ENCODE assay signal across 10 cellular contexts in the genomic region with DNA sequence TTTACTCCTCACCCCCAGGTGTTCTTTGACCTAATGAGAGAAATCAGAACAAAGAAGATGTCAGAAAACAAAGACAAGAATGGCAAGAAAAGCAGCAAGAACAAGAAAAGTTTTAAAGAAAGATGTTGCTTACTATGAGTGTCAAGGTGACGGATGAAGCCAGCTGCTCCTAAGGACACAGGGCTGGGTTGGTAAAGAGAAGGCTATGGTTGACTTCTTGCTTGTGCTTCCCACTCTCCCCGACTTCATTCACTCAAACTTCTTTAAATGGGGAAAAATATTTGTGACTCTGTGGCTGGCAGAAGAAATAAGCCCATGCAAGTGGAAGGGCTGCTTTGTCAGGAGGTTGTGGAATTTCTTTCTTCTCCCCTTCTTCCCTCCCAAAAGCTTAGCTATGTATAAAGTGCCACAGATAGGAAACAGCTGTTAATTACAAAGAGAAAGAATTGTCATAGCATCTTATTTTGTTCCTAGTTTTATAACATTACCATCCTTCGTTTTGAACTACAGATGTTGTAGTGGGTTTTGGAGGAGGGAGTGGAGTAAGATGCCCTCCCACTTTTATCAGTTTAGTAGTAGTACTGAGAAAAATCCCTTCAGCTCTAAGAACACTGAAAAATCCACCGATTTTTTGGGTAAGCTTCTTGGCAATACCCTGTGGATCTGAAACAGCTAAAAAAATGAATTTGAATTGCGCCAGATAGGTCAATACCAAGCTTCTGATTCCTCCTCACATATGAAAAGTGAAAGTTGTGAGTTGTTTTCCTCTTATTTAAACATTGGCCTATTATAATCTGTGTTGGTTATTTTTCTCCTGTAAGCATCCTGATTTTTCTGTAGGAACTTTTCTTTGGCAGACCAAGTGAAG. TPM values are rescaled to one million over a fixed set of nuclear protein-coding genes. Genes with fewer than 3 reads are reported as not detected.
DNase-seq lines count a peak whose midpoint lies in the region; ATAC-seq, FAIRE-seq and TF ChIP-seq lines count a peak whose summit lies in the region.
"Had no signal": no experiment of that assay in that cellular context is flagged by ENCODE, and none has a peak within 500 bp of the region (broad histone marks: within the 10 kb centered on the region; RNA-seq: fewer than 3 reads in every experiment).

No MANE protein-coding gene starts in this region.

- no peak for TF ChIP-seq POLR2A in H54 (IDR thresholded peaks at IDR 0.05; ENCODE audit: low read depth, low read length)

- H3K27ac Mint-ChIP-seq in Calu3 (ENCODE audit: unreplicated experiment), result no peak overlapping the region

- H3K9me3 Mint-ChIP-seq in Calu3 (ENCODE audit: low read depth, unreplicated experiment), result no peaks in the 10 kb centered on the region

- no peak for FAIRE-seq in H54 (lab: Jason Lieb, UNC)
- FAIRE-seq: endometrium had no signal

- peaks cover 24% of the 10 kb centered on the region for H3K36me3 Mint-ChIP-seq in Calu3 (ENCODE audit: insufficient read depth, unreplicated experiment)

- peak; percentile 47 for ATAC-seq in GM18502 (IDR thresholded peaks at IDR 0.05; ENCODE audit: poor library complexity, unreplicated experiment)
- peak; percentile 38 for ATAC-seq in GM21447 (IDR thresholded peaks at IDR 0.05; ENCODE audit: unreplicated experiment)
- ATAC-seq in HG03196 (IDR thresholded peaks at IDR 0.05; ENCODE audit: unreplicated experiment), result peak; percentile 13

- BruUV-seq in Calu3 (replicated peaks; lab: Mats Ljungman, UMichigan), result no TSS peak

- intact Hi-C loops in Calu3 (cut with micrococcal nuclease; ENCODE audit: unreplicated experiment), result no loop called here

- no peak overlapping the region for H3K4me3 Mint-ChIP-seq in Calu3 (ENCODE audit: low read depth, unreplicated experiment)

- TF ChIP-seq CTCF in Calu3 (IDR thresholded peaks at IDR 0.05; ENCODE audit: unreplicated experiment), result no peak

- H3K4me1 Mint-ChIP-seq in Calu3 (ENCODE audit: low read depth, unreplicated experiment), result peaks cover 29% of the 10 kb centered on the region

- CTCF ChIA-PET in Calu3 (lab: Charles Lee), result no interaction called here

- no peaks in the 10 kb centered on the region for H3K27me3 Mint-ChIP-seq in Calu3 (ENCODE audit: unreplicated experiment)

- DNase-seq in fibroblast of peridontal ligament (ENCODE audit: extremely low read depth) (peak; percentile 38), Calu3 (no peak), CD1c-positive myeloid dendritic cell (ENCODE audit: extremely low spot score) (no peak), H54 (ENCODE audit: insufficient read length, low spot score) (no peak), NCI-H524 (lab: John Stamatoyannopoulos, UW) (no peak)
- DNase-seq: NCI-H526 had no signal

RNA-seq across cellular contexts. Expression of a gene that starts 40.7 kb away (rescaled TPM):
- 40.2 and 41.3 TPM in 2 replicates for total RNA-seq in Calu3 (2022)

RNA-seq across cellular contexts. Expression of a gene that starts 52.6 kb away (rescaled TPM):
- total RNA-seq in Calu3 (2022), result not detected in 2 replicates
